9 cellular contexts compared by ENCODE assay signal in genomic region chrX:72305286-72306084, GRCh38.
DNase-seq lines count a peak whose midpoint lies in the region; ATAC-seq, FAIRE-seq and TF ChIP-seq lines count a peak whose summit lies in the region.
"Had no signal": no experiment of that assay in that cellular context is flagged by ENCODE, and none has a peak within 500 bp of the region (broad histone marks: within the 10 kb centered on the region; RNA-seq: fewer than 3 reads in every experiment).

Gene CITED1 (minus strand): TSS chrX:72305914. CDS start chrX:72302869, 3,045 bp downstream.

- no peak for TF ChIP-seq CTCF in nephron progenitor cell (IDR thresholded peaks at IDR 0.05)

- peaks cover 32% of the 10 kb centered on the region for H3K4me1 Mint-ChIP-seq in nephron progenitor cell

- peaks cover 13 to 25% of the 10 kb centered on the region in 2 donors for H3K4me1 ChIP-seq in duodenal mucosa (ENCODE audit: control insufficient read depth in 1 of 2, insufficient read depth in 2 of 2, low read length in 2 of 2)

- peaks cover 17 to 36% of the 10 kb centered on the region in 2 donors for H3K27me3 ChIP-seq in duodenal mucosa (ENCODE audit: control insufficient read depth in 1 of 2, insufficient read depth in 2 of 2, low read length in 2 of 2)

- H3K36me3 Mint-ChIP-seq in nephron progenitor cell (ENCODE audit: low read depth): peaks cover 28% of the 10 kb centered on the region

- no peak within 1 kb of the TSS for H3K9ac ChIP-seq in SK-N-MC (ENCODE audit: insufficient read length)
- H3K9ac ChIP-seq in duodenal mucosa (ENCODE audit: low read depth in 1 of 2, low read length in 2 of 2): no peak within 1 kb of the TSS

- H3K36me3 ChIP-seq in SK-N-MC (ENCODE audit: insufficient read depth, low read length): no peaks in the 10 kb centered on the region
- no peaks in the 10 kb centered on the region for H3K36me3 ChIP-seq in duodenal mucosa (ENCODE audit: control insufficient read depth in 1 of 2, insufficient read depth in 2 of 2, low read length in 2 of 2)

- no peak for FAIRE-seq in GM19239 (lab: Jason Lieb, UNC)

- peaks cover 58% of the 10 kb centered on the region for H3K9me3 Mint-ChIP-seq in nephron progenitor cell

- H3K27ac Mint-ChIP-seq in nephron progenitor cell: peak within 1 kb of the TSS; percentile 68

- ATAC-seq in GM21619 (IDR thresholded peaks at IDR 0.05; ENCODE audit: unreplicated experiment): no peak

- H3K4me3 ChIP-seq in SK-N-MC (peak within 1 kb of the TSS; percentile 78), duodenal mucosa (ENCODE audit: low read depth in 1 of 2, low read length in 2 of 2) (peak within 1 kb of the TSS; percentile 50 to 66)

- H3K27me3 Mint-ChIP-seq in nephron progenitor cell (ENCODE audit: low read depth, poor library complexity): peaks cover 27% of the 10 kb centered on the region

- peak within 1 kb of the TSS; percentile 90 for H3K4me3 Mint-ChIP-seq in nephron progenitor cell

- DNase-seq in DMS 273 (lab: John Stamatoyannopoulos, UW; ENCODE audit: unreplicated experiment) (peak; percentile 65), DMS 273 treated with DMSO at 0.1 percent for 48 hours (lab: John Stamatoyannopoulos, UW) (no peak), SK-N-MC (ENCODE audit: low read depth, low spot score) (no peak), nephron progenitor cell (peak; percentile 24), GM19239 (ENCODE audit: insufficient read length, low spot score) (no peak), SKM-1 (lab: John Stamatoyannopoulos, UW; ENCODE audit: unreplicated experiment) (no peak)

- H3K9me3 ChIP-seq in SK-N-MC (ENCODE audit: low read depth, low read length) (no peaks in the 10 kb centered on the region), duodenal mucosa (ENCODE audit: control insufficient read depth in 1 of 2, low read length in 2 of 2) (no peaks in the 10 kb centered on the region)

- H3K27ac ChIP-seq in SK-N-MC: no peak within 1 kb of the TSS
- no peak within 1 kb of the TSS for H3K27ac ChIP-seq in duodenal mucosa (ENCODE audit: low read depth, low read length)
- H3K27ac ChIP-seq: 22Rv1 had no signal

Comparison
In these comparisons a context has a peak if more than half of its experiments do, and no peak if none do; other contexts are left out.
1. DNase-seq: peak in DMS 273 (single experiment) and nephron progenitor cell (single experiment); none in DMS 273 treated with DMSO at 0.1 percent for 48 hours (single experiment), SK-N-MC (single experiment), GM19239 (single experiment) and SKM-1 (single experiment).